ENCODE assay signal across 18 cellular contexts in the genomic region with DNA sequence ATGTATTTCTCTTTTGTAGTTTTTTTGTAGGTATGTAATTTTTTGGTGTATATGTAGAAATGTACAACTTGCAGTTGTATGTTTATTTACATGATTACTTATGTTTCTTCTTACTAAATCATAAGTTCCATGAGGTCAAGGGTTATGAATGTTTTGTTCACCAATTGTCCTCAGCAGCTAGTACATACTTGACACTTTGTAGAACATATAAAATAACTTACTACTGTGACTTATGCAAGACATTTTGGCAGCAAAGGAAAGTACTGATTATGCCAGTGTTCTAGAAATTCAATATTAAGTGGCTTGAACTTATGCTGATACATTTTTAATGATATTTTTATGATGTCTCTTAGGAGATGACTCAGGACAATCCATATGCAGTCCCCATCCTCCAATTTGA.
DNase-seq lines count a peak whose midpoint lies in the region; ATAC-seq, FAIRE-seq and TF ChIP-seq lines count a peak whose summit lies in the region.
"Had no signal": no experiment of that assay in that cellular context is flagged by ENCODE, and none has a peak within 500 bp of the region (broad histone marks: within the 10 kb centered on the region; RNA-seq: fewer than 3 reads in every experiment).

No MANE protein-coding gene starts in this region.

- no peak overlapping the region for H3K4me3 ChIP-seq in adipocyte (ENCODE audit: low read length)
- H3K4me3 ChIP-seq: BLaER1, GM12878, GM23248 had no signal

- H3K4me1 ChIP-seq in adipocyte (ENCODE audit: control insufficient read depth, insufficient read depth, low read length), result peaks cover 46% of the 10 kb centered on the region
- H3K4me1 ChIP-seq: BLaER1 had no signal

- no peak for TF ChIP-seq POLR2A in H54 (IDR thresholded peaks at IDR 0.05; ENCODE audit: low read depth, low read length)

- FAIRE-seq in H54 (lab: Jason Lieb, UNC), result peak; percentile 41
- FAIRE-seq: GM12878, GM19239, H1 had no signal

- no peaks in the 10 kb centered on the region for H3K36me3 ChIP-seq in adipocyte (ENCODE audit: control insufficient read depth, insufficient read depth, low read length, severe bottlenecking)
- H3K36me3 ChIP-seq: BLaER1 had no signal

- peak overlapping the region; percentile 53 for H3K9ac ChIP-seq in adipocyte (ENCODE audit: low read length)
- H3K9ac ChIP-seq: BLaER1, GM23248 had no signal

- DNase-seq in H54 (ENCODE audit: insufficient read length, low spot score) (no peak), adipocyte (ENCODE audit: low read depth) (peak; percentile 50), fibroblast of gingiva (ENCODE audit: low read depth) (peak; percentile 84), SHP77 treated with DMSO at 0.1 percent for 48 hours (lab: John Stamatoyannopoulos, UW) (no peak), left ventricle myocardium superior (no peak)
- DNase-seq in activated effector memory CD4-positive, alpha-beta T cell treated with Interleukin-2 at 50 U/mL for 16 hours, result no peak
- DNase-seq: Caco-2; CD4-positive, CD25-positive, alpha-beta regulatory T cell; CD8-positive, alpha-beta T cell; DMS153; DND-41; GM23248; H9 had no signal

- no peaks in the 10 kb centered on the region for H3K9me3 ChIP-seq in adipocyte (ENCODE audit: control insufficient read depth, low read length)
- H3K9me3 ChIP-seq: BLaER1 had no signal

- H3K27me3 ChIP-seq in adipocyte (replicated peaks; ENCODE audit: control insufficient read depth, insufficient read depth, low read length), result no peaks in the 10 kb centered on the region
- H3K27me3 ChIP-seq: BLaER1 had no signal

- intact Hi-C loops in left ventricle myocardium superior (cut with micrococcal nuclease), result no loop called here

- no peak for ATAC-seq in left ventricle myocardium superior
- ATAC-seq: CD8-positive, alpha-beta T cell; GM12878; HCT116 had no signal

Comparison
In these comparisons a context has a peak if more than half of its experiments do, and no peak if none do; other contexts are left out.
1. DNase-seq: peak in adipocyte (single experiment) and fibroblast of gingiva (single experiment); none in H54 (single experiment), SHP77 treated with DMSO at 0.1 percent for 48 hours (single experiment), activated effector memory CD4-positive, alpha-beta T cell treated with Interleukin-2 at 50 U/mL for 16 hours (single experiment) and left ventricle myocardium superior (single experiment).